ENCODE assay signal across 1 cellular context in the genomic region with DNA sequence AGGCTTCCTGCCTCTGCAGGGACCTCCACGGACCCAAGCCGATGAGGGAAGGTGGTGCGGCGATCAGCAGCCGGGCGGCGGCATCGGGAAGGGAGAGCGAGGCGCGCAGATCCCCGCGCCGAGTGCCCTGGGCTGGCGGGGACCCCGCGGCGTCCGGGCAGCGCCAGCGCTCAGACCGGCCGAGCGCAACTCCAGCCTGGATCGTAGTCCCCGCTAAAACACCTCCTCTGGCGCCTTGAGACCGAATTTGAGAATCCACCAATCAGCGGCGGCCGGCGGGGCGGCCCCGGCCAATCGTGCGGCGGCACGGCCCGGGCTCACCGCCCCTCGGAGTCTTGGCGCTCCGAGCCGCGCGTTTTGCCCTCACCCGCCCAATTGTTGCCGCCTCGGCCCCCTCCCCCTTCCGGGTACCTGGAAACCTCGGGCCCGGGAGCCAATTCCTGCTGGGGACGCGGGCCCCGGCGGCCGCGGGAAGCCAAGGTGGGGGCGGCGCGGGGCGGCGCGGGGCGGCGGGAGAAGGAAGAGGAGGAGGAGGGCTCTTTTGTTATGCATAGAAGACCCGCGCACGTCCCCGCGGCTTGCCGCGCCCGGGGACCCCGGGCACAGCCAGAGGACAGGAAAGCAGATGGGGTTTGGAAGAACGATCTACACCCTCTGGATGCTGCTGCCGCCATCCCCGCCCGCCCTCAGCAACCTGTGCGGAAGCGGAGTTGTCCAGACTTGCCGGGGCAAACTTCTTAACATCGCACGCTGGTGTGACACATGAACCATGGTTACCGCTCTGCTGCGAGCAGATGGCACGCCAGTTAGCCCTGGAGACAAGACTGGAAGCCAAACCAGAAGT.
TF ChIP-seq lines count a peak whose summit lies in the region.

A gene with protein sequence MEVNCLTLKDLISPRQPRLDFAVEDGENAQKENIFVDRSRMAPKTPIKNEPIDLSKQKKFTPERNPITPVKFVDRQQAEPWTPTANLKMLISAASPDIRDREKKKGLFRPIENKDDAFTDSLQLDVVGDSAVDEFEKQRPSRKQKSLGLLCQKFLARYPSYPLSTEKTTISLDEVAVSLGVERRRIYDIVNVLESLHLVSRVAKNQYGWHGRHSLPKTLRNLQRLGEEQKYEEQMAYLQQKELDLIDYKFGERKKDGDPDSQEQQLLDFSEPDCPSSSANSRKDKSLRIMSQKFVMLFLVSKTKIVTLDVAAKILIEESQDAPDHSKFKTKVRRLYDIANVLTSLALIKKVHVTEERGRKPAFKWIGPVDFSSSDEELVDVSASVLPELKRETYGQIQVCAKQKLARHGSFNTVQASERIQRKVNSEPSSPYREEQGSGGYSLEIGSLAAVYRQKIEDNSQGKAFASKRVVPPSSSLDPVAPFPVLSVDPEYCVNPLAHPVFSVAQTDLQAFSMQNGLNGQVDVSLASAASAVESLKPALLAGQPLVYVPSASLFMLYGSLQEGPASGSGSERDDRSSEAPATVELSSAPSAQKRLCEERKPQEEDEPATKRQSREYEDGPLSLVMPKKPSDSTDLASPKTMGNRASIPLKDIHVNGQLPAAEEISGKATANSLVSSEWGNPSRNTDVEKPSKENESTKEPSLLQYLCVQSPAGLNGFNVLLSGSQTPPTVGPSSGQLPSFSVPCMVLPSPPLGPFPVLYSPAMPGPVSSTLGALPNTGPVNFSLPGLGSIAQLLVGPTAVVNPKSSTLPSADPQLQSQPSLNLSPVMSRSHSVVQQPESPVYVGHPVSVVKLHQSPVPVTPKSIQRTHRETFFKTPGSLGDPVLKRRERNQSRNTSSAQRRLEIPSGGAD (minus strand): TSS at position 209 of the 844 bp plus-strand sequence. CDS start 934 bp downstream, outside the sequence.

TF ChIP-seq in HepG2, 621 proteins besides CTCF, POLR2A, EP300 and RAD21 (continued from another document and continues in another):
- TF ChIP-seq, protein P1, sequence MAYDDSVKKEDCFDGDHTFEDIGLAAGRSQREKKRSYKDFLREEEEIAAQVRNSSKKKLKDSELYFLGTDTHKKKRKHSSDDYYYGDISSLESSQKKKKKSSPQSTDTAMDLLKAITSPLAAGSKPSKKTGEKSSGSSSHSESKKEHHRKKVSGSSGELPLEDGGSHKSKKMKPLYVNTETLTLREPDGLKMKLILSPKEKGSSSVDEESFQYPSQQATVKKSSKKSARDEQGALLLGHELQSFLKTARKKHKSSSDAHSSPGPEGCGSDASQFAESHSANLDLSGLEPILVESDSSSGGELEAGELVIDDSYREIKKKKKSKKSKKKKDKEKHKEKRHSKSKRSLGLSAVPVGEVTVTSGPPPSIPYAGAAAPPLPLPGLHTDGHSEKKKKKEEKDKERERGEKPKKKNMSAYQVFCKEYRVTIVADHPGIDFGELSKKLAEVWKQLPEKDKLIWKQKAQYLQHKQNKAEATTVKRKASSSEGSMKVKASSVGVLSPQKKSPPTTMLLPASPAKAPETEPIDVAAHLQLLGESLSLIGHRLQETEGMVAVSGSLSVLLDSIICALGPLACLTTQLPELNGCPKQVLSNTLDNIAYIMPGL (CRISPR knock-in tag; IDR thresholded peaks at IDR 0.05; ENCODE audit: borderline replicate concordance in 1 of 2, low read depth in 1 of 2), result no peak; a peak in 2 of 4 replicates
- TF ChIP-seq PHB2 (IDR thresholded peaks at IDR 0.05; ENCODE audit: partially characterized antibody) (no peak), KDM1A (CRISPR knock-in tag; IDR thresholded peaks at IDR 0.05) (no peak), RARG (CRISPR knock-in tag; IDR thresholded peaks at IDR 0.05; ENCODE audit: low read depth) (no peak), ZFP36L2 (CRISPR knock-in tag; IDR thresholded peaks at IDR 0.05) (no peak), ZNF33B (CRISPR knock-in tag; IDR thresholded peaks at IDR 0.05) (0 out of 2 replicates have a peak, but pooled peaks have one; percentile 61), ZNF253 (CRISPR knock-in tag; IDR thresholded peaks at IDR 0.05; ENCODE audit: borderline replicate concordance) (no peak; the same call in 1 of the 2 replicates), ZNF256 (CRISPR knock-in tag; conservative IDR thresholded peaks at IDR 0.05) (no peak), YEATS2 (CRISPR knock-in tag; IDR thresholded peaks at IDR 0.05; ENCODE audit: borderline replicate concordance) (no peak), ZNF567 (CRISPR knock-in tag; IDR thresholded peaks at IDR 0.05; ENCODE audit: borderline replicate concordance) (no peak), ZNF354B (CRISPR knock-in tag; IDR thresholded peaks at IDR 0.05) (no peak), ZNF496 (CRISPR knock-in tag; IDR thresholded peaks at IDR 0.05; ENCODE audit: insufficient replicate concordance) (no peak), ARNT2 (CRISPR knock-in tag; IDR thresholded peaks at IDR 0.05; ENCODE audit: low read depth) (no peak), ZSCAN25 (CRISPR knock-in tag; IDR thresholded peaks at IDR 0.05) (no peak), ZSCAN12 (CRISPR knock-in tag; IDR thresholded peaks at IDR 0.05) (no peak), GATA4 (IDR thresholded peaks at IDR 0.05; ENCODE audit: borderline replicate concordance, low read depth) (no peak), FIP1L1 (IDR thresholded peaks at IDR 0.05; ENCODE audit: borderline replicate concordance, insufficient read depth, low read depth, low read length) (no peak), NONO (IDR thresholded peaks at IDR 0.05) (no peak), NONO (CRISPR knock-in tag; conservative IDR thresholded peaks at IDR 0.05) (peak; percentile 20; the same call in 1 of the 2 replicates), CCAR2 (optimal IDR thresholded peaks at IDR 0.05; ENCODE audit: low read depth, low read length) (no peak), CBX2 (IDR thresholded peaks at IDR 0.05; ENCODE audit: low read depth, low read length) (no peak), CBX2 (CRISPR knock-in tag; IDR thresholded peaks at IDR 0.05; ENCODE audit: low read depth) (no peak), RELA (CRISPR knock-in tag; IDR thresholded peaks at IDR 0.05) (no peak), ZNF326 (CRISPR knock-in tag; IDR thresholded peaks at IDR 0.05; ENCODE audit: borderline replicate concordance) (no peak), TBX3 (IDR thresholded peaks at IDR 0.05; ENCODE audit: borderline replicate concordance) (no peak)
- TF ChIP-seq, protein P2, sequence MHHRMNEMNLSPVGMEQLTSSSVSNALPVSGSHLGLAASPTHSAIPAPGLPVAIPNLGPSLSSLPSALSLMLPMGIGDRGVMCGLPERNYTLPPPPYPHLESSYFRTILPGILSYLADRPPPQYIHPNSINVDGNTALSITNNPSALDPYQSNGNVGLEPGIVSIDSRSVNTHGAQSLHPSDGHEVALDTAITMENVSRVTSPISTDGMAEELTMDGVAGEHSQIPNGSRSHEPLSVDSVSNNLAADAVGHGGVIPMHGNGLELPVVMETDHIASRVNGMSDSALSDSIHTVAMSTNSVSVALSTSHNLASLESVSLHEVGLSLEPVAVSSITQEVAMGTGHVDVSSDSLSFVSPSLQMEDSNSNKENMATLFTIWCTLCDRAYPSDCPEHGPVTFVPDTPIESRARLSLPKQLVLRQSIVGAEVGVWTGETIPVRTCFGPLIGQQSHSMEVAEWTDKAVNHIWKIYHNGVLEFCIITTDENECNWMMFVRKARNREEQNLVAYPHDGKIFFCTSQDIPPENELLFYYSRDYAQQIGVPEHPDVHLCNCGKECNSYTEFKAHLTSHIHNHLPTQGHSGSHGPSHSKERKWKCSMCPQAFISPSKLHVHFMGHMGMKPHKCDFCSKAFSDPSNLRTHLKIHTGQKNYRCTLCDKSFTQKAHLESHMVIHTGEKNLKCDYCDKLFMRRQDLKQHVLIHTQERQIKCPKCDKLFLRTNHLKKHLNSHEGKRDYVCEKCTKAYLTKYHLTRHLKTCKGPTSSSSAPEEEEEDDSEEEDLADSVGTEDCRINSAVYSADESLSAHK (CRISPR knock-in tag; IDR thresholded peaks at IDR 0.05; ENCODE audit: borderline replicate concordance), result no peak
- TF ChIP-seq, protein P3, sequence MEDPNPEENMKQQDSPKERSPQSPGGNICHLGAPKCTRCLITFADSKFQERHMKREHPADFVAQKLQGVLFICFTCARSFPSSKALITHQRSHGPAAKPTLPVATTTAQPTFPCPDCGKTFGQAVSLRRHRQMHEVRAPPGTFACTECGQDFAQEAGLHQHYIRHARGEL (CRISPR knock-in tag; IDR thresholded peaks at IDR 0.05), result no peak
- TF ChIP-seq, protein P4, sequence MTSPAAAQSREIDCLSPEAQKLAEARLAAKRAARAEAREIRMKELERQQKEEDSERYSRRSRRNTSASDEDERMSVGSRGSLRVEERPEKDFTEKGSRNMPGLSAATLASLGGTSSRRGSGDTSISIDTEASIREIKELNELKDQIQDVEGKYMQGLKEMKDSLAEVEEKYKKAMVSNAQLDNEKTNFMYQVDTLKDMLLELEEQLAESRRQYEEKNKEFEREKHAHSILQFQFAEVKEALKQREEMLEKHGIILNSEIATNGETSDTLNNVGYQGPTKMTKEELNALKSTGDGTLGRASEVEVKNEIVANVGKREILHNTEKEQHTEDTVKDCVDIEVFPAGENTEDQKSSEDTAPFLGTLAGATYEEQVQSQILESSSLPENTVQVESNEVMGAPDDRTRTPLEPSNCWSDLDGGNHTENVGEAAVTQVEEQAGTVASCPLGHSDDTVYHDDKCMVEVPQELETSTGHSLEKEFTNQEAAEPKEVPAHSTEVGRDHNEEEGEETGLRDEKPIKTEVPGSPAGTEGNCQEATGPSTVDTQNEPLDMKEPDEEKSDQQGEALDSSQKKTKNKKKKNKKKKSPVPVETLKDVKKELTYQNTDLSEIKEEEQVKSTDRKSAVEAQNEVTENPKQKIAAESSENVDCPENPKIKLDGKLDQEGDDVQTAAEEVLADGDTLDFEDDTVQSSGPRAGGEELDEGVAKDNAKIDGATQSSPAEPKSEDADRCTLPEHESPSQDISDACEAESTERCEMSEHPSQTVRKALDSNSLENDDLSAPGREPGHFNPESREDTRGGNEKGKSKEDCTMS (CRISPR knock-in tag; conservative IDR thresholded peaks at IDR 0.05), result no peak
- TF ChIP-seq, protein P5, sequence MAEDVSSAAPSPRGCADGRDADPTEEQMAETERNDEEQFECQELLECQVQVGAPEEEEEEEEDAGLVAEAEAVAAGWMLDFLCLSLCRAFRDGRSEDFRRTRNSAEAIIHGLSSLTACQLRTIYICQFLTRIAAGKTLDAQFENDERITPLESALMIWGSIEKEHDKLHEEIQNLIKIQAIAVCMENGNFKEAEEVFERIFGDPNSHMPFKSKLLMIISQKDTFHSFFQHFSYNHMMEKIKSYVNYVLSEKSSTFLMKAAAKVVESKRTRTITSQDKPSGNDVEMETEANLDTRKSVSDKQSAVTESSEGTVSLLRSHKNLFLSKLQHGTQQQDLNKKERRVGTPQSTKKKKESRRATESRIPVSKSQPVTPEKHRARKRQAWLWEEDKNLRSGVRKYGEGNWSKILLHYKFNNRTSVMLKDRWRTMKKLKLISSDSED (CRISPR knock-in tag; IDR thresholded peaks at IDR 0.05), result no peak
- TF ChIP-seq, protein P6, sequence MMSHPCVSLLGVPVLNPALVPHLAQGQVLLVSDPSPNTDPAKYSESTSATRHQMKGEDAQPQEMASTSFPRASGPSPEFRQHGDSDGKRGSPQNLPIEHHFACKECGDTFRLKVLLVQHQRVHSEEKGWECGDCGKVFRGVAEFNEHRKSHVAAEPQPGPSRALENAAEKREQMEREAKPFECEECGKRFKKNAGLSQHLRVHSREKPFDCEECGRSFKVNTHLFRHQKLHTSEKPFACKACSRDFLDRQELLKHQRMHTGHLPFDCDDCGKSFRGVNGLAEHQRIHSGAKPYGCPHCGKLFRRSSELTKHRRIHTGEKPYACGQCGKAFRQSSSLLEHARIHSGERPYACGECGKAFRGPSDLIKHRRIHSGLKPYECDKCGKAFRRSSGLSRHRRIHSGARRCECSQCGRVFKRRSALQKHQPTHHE (CRISPR knock-in tag; IDR thresholded peaks at IDR 0.05; ENCODE audit: borderline replicate concordance), result no peak
- TF ChIP-seq, protein P7, sequence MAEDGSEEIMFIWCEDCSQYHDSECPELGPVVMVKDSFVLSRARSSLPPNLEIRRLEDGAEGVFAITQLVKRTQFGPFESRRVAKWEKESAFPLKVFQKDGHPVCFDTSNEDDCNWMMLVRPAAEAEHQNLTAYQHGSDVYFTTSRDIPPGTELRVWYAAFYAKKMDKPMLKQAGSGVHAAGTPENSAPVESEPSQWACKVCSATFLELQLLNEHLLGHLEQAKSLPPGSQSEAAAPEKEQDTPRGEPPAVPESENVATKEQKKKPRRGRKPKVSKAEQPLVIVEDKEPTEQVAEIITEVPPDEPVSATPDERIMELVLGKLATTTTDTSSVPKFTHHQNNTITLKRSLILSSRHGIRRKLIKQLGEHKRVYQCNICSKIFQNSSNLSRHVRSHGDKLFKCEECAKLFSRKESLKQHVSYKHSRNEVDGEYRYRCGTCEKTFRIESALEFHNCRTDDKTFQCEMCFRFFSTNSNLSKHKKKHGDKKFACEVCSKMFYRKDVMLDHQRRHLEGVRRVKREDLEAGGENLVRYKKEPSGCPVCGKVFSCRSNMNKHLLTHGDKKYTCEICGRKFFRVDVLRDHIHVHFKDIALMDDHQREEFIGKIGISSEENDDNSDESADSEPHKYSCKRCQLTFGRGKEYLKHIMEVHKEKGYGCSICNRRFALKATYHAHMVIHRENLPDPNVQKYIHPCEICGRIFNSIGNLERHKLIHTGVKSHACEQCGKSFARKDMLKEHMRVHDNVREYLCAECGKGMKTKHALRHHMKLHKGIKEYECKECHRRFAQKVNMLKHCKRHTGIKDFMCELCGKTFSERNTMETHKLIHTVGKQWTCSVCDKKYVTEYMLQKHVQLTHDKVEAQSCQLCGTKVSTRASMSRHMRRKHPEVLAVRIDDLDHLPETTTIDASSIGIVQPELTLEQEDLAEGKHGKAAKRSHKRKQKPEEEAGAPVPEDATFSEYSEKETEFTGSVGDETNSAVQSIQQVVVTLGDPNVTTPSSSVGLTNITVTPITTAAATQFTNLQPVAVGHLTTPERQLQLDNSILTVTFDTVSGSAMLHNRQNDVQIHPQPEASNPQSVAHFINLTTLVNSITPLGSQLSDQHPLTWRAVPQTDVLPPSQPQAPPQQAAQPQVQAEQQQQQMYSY (CRISPR knock-in tag; IDR thresholded peaks at IDR 0.05), result peak; percentile 87
- TF ChIP-seq, protein P8, sequence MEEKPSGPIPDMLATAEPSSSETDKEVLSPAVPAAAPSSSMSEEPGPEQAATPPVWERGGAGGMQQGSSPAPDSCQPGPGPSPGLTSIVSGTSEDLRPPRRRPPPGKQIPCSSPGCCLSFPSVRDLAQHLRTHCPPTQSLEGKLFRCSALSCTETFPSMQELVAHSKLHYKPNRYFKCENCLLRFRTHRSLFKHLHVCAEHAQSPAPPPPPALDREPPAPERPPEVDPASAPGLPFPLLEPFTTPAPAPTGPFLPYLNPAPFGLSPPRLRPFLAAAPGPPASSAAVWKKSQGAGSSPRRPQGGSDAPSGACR (CRISPR knock-in tag; IDR thresholded peaks at IDR 0.05), result 0 out of 2 replicates have a peak, but pooled peaks have one; percentile 35
- TF ChIP-seq, protein P9, sequence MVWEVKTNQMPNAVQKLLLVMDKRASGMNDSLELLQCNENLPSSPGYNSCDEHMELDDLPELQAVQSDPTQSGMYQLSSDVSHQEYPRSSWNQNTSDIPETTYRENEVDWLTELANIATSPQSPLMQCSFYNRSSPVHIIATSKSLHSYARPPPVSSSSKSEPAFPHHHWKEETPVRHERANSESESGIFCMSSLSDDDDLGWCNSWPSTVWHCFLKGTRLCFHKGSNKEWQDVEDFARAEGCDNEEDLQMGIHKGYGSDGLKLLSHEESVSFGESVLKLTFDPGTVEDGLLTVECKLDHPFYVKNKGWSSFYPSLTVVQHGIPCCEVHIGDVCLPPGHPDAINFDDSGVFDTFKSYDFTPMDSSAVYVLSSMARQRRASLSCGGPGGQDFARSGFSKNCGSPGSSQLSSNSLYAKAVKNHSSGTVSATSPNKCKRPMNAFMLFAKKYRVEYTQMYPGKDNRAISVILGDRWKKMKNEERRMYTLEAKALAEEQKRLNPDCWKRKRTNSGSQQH (CRISPR knock-in tag; IDR thresholded peaks at IDR 0.05; ENCODE audit: low read depth), result no peak
